18 cellular contexts compared by ENCODE assay signal in genomic region chr13:110170020-110170790, GRCh38.
"Had no signal": no experiment of that assay in that cellular context is flagged by ENCODE, and none has a peak within 500 bp of the region (broad histone marks: within the 10 kb centered on the region; RNA-seq: fewer than 3 reads in every experiment).

No MANE protein-coding gene starts in this region.

- H3K27me3 ChIP-seq: left lung, testis had no signal

- DNase-seq: caudate nucleus; cortex of kidney; dorsolateral prefrontal cortex; effector CD8-positive, alpha-beta T cell; esophagus squamous epithelium; foreskin fibroblast; immature natural killer cell; left lung; lower lobe of right lung; natural killer cell; occipital lobe; psoas muscle; stimulated activated CD4-positive, alpha-beta T cell treated with anti-CD3 and anti-CD28 coated beads, Interleukin-4, amount 100 ng/mL, for 24 hours; testis; trophoblast cell had no signal

- ATAC-seq: left lung; lower lobe of right lung; natural killer cell; psoas muscle; stimulated activated memory B cell treated with anti-CD40 and anti-IgM and Interleukin-4, amounts not matched to agents 10 μg/mL and 1 μg/mL and 100 μg/mL, for 72 hours had no signal

- FAIRE-seq: keratinocyte had no signal

- H3K4me1 ChIP-seq: esophagus squamous epithelium, lower lobe of right lung, psoas muscle had no signal

- H3K9me3 ChIP-seq: lower lobe of right lung, psoas muscle, testis had no signal

- H3K27ac ChIP-seq: dorsolateral prefrontal cortex, epithelial cell of prostate, left lung, lower lobe of right lung, psoas muscle, testis had no signal

- H3K4me3 ChIP-seq: dorsolateral prefrontal cortex, esophagus squamous epithelium, left lung, lower lobe of right lung, psoas muscle, testis had no signal
